ENCODE assay signal across 18 cellular contexts in the genomic region with DNA sequence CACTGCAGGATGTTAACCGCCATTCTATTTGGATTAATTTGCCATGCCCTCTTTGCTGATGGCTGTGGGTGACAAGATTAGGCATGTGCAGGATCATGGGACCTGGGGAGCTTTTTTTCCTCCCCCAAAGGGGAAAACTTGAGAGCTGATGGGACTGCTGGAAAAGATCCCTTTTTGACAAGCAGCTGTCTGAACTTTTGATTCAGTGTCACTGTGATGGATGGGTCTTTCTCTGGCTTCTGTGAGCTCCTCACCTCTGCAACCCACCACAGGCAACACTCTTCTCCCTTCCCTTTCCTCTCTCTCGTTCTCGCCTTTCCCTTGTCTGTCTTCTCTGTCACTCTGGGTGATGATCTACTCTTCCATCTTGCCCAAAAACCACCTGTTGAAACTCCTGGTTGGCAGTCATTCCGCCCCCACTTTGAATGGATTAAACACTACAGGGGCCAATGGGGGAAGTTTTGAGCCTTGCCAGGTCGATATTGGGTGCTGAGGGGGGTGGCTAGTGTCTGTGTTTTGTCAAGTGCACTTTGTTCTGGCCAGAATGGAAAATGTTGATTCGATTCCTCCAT. TPM values are rescaled to one million over a fixed set of nuclear protein-coding genes. Genes with fewer than 3 reads are reported as not detected.
DNase-seq lines count a peak whose midpoint lies in the region; ATAC-seq and TF ChIP-seq lines count a peak whose summit lies in the region.
"Had no signal": no experiment of that assay in that cellular context is flagged by ENCODE, and none has a peak within 500 bp of the region (broad histone marks: within the 10 kb centered on the region; RNA-seq: fewer than 3 reads in every experiment).

No MANE protein-coding gene starts in this region.

- no peak for DNase-seq in activated naive CD4-positive, alpha-beta T cell treated with anti-CD3 and anti-CD28 coated beads, Interleukin-2, amount 10 ng/mL, durations not matched to agents 7 days and 5 days
- DNase-seq in PC-3 (no peak), epithelial cell of prostate (ENCODE audit: low read depth, low spot score) (no peak), suprapubic skin (ENCODE audit: low spot score in 2 of 2) (peak in 1 of 2 donors; percentile 25), Karpas-422 (no peak), esophagus muscularis mucosa (ENCODE audit: extremely low spot score) (no peak)
- DNase-seq: KG1; NCI-H1105 treated with DMSO at 0.1 percent for 48 hours; NCI-H2029 treated with DMSO at 0.1 percent for 48 hours; NCI-H226; NCI-H510A treated with DMSO at 0.1 percent for 48 hours; NCI-H774; NK-92 treated with Interleukin-12 subunit alpha and Interleukin-12 subunit beta, amount 100 ng/mL, for 24 hours had no signal

- H3K4me1 ChIP-seq in PC-3 (ENCODE audit: insufficient read depth, low read length), result peaks cover 40% of the 10 kb centered on the region
- peaks cover 24% of the 10 kb centered on the region for H3K4me1 ChIP-seq in suprapubic skin
- H3K4me1 ChIP-seq in Karpas-422 (ENCODE audit: low read length), result peaks cover 19% of the 10 kb centered on the region
- H3K4me1 ChIP-seq in esophagus muscularis mucosa, result peaks cover 20 to 24% (median 23%) of the 10 kb centered on the region in 4 donors

- no peaks in the 10 kb centered on the region for H3K36me3 Mint-ChIP-seq in activated naive CD4-positive, alpha-beta T cell treated with anti-CD3 and anti-CD28 coated beads, Interleukin-2, amount 50 U/mL, for 24 hours
- peaks cover 12% of the 10 kb centered on the region for H3K36me3 Mint-ChIP-seq in activated naive CD4-positive, alpha-beta T cell treated with anti-CD3 and anti-CD28 coated beads, Interleukin-2, amount 10 ng/mL, durations not matched to agents 7 days and 5 days

- no TSS peak for BruUV-seq in PC-3 (replicated peaks; lab: Mats Ljungman, UMichigan)

- no peak for TF ChIP-seq EP300 in suprapubic skin (IDR thresholded peaks at IDR 0.05)
- TF ChIP-seq EP300 in esophagus muscularis mucosa (IDR thresholded peaks at IDR 0.05), result no peak

- H3K27me3 ChIP-seq in PC-3 (ENCODE audit: low read length) (no peaks in the 10 kb centered on the region), suprapubic skin (no peaks in the 10 kb centered on the region), Karpas-422 (ENCODE audit: low read length) (no peaks in the 10 kb centered on the region; the same call in 1 of the 2 replicates), esophagus muscularis mucosa (no peaks in the 10 kb centered on the region)
- H3K27me3 ChIP-seq: Peyer's patch, SJSA1 had no signal

- POLR2A ChIA-PET in PC-3 (lab: Charles Lee; ENCODE audit: unreplicated experiment), result no interaction called here

- peaks cover 24% of the 10 kb centered on the region for H3K79me2 ChIP-seq in PC-3 (ENCODE audit: low read length)
- peaks cover 18% of the 10 kb centered on the region for H3K79me2 ChIP-seq in Karpas-422 (ENCODE audit: low read length)

- no peak overlapping the region for H3K4me2 ChIP-seq in PC-3 (ENCODE audit: low read length)
- H3K4me2 ChIP-seq in Karpas-422 (ENCODE audit: low read depth, low read length, poor library complexity, severe bottlenecking), result no peak overlapping the region

- H3K9me3 Mint-ChIP-seq in activated naive CD4-positive, alpha-beta T cell treated with anti-CD3 and anti-CD28 coated beads, Interleukin-2, amount 50 U/mL, for 24 hours, result no peaks in the 10 kb centered on the region
- peaks cover 4% of the 10 kb centered on the region for H3K9me3 Mint-ChIP-seq in activated naive CD4-positive, alpha-beta T cell treated with anti-CD3 and anti-CD28 coated beads, Interleukin-2, amount 10 ng/mL, durations not matched to agents 7 days and 5 days

- TF ChIP-seq CTCF in PC-3 (conservative IDR thresholded peaks at IDR 0.05; ENCODE audit: low read depth, low read length) (no peak), suprapubic skin (IDR thresholded peaks at IDR 0.05) (no peak), esophagus muscularis mucosa (IDR thresholded peaks at IDR 0.05) (no peak)

- H3F3A ChIP-seq in PC-3 (ENCODE audit: low read length, unreplicated experiment), result no peaks in the 10 kb centered on the region

- intact Hi-C loops in PC-3 (cut with micrococcal nuclease), result no loop called here
- intact Hi-C loops in esophagus muscularis mucosa (cut with DNase I), result no loop called here

- H2AFZ ChIP-seq in PC-3 (ENCODE audit: low read length), result no peak overlapping the region
- H2AFZ ChIP-seq in Karpas-422 (ENCODE audit: low read length), result no peak overlapping the region

- H3K9ac ChIP-seq in PC-3 (ENCODE audit: low read length) (no peak overlapping the region), Karpas-422 (ENCODE audit: low read length) (no peak overlapping the region)

- 86% methylated on average over 6 of the region's 6 CpGs for WGBS in suprapubic skin
- whole genome bisulfite sequencing in esophagus muscularis mucosa, result 73% methylated on average over 6 of the region's 6 CpGs

- no peak for ATAC-seq in PC-3
- ATAC-seq: Right ventricle myocardium inferior had no signal

- H3K9me2 ChIP-seq in PC-3 (replicated peaks; ENCODE audit: low read length), result no peaks in the 10 kb centered on the region
- no peaks in the 10 kb centered on the region for H3K9me2 ChIP-seq in Karpas-422 (replicated peaks; ENCODE audit: insufficient read depth, low read length)

- no peak overlapping the region for H3K4me3 Mint-ChIP-seq in activated naive CD4-positive, alpha-beta T cell treated with anti-CD3 and anti-CD28 coated beads, Interleukin-2, amount 50 U/mL, for 24 hours
- no peak overlapping the region for H3K4me3 Mint-ChIP-seq in activated naive CD4-positive, alpha-beta T cell treated with anti-CD3 and anti-CD28 coated beads, Interleukin-2, amount 10 ng/mL, durations not matched to agents 7 days and 5 days

- peaks cover 3% of the 10 kb centered on the region for H3K36me3 ChIP-seq in PC-3 (ENCODE audit: low read depth, low read length)
- H3K36me3 ChIP-seq in suprapubic skin, result no peaks in the 10 kb centered on the region
- no peaks in the 10 kb centered on the region for H3K36me3 ChIP-seq in Karpas-422 (ENCODE audit: insufficient read depth, low read length)
- peaks cover 0 to 3% (median 0%) of the 10 kb centered on the region in 4 donors for H3K36me3 ChIP-seq in esophagus muscularis mucosa
- H3K36me3 ChIP-seq: Peyer's patch had no signal

- H3K4me1 Mint-ChIP-seq in activated naive CD4-positive, alpha-beta T cell treated with anti-CD3 and anti-CD28 coated beads, Interleukin-2, amount 50 U/mL, for 24 hours, result peaks cover 23% of the 10 kb centered on the region
- peaks cover 25% of the 10 kb centered on the region for H3K4me1 Mint-ChIP-seq in activated naive CD4-positive, alpha-beta T cell treated with anti-CD3 and anti-CD28 coated beads, Interleukin-2, amount 10 ng/mL, durations not matched to agents 7 days and 5 days

- H3K27ac Mint-ChIP-seq in activated naive CD4-positive, alpha-beta T cell treated with anti-CD3 and anti-CD28 coated beads, Interleukin-2, amount 50 U/mL, for 24 hours, result peak overlapping the region; percentile 26
- H3K27ac Mint-ChIP-seq in activated naive CD4-positive, alpha-beta T cell treated with anti-CD3 and anti-CD28 coated beads, Interleukin-2, amount 10 ng/mL, durations not matched to agents 7 days and 5 days, result no peak overlapping the region

- H3K9me3 ChIP-seq in PC-3 (ENCODE audit: low read length), result peaks cover 30% of the 10 kb centered on the region
- H3K9me3 ChIP-seq in suprapubic skin, result no peaks in the 10 kb centered on the region
- H3K9me3 ChIP-seq in Karpas-422 (ENCODE audit: low read length), result peaks cover 8% of the 10 kb centered on the region
- H3K9me3 ChIP-seq in esophagus muscularis mucosa, result no peaks in the 10 kb centered on the region
- H3K9me3 ChIP-seq: Peyer's patch, SJSA1 had no signal

- CTCF ChIA-PET in activated naive CD4-positive, alpha-beta T cell treated with anti-CD3 and anti-CD28 coated beads, Interleukin-2, amount 10 ng/mL, durations not matched to agents 7 days and 5 days (lab: Charles Lee), result no interaction called here
- CTCF ChIA-PET in PC-3 (lab: Charles Lee), result no interaction called here

- peaks cover 6% of the 10 kb centered on the region; the same call in 1 of the 2 replicates for H4K20me1 ChIP-seq in PC-3 (ENCODE audit: low read length)
- H4K20me1 ChIP-seq in Karpas-422 (ENCODE audit: insufficient read depth, low read depth, low read length), result peaks cover 7% of the 10 kb centered on the region; the same call in 1 of the 2 replicates

- H3K4me3 ChIP-seq in PC-3 (ENCODE audit: low read length) (no peak overlapping the region), suprapubic skin (no peak overlapping the region), Karpas-422 (ENCODE audit: low read length) (no peak overlapping the region), esophagus muscularis mucosa (no peak overlapping the region)
- H3K4me3 ChIP-seq: Peyer's patch, SJSA1 had no signal

- peaks cover 3% of the 10 kb centered on the region for H3K27me3 Mint-ChIP-seq in activated naive CD4-positive, alpha-beta T cell treated with anti-CD3 and anti-CD28 coated beads, Interleukin-2, amount 50 U/mL, for 24 hours
- peaks cover 30% of the 10 kb centered on the region for H3K27me3 Mint-ChIP-seq in activated naive CD4-positive, alpha-beta T cell treated with anti-CD3 and anti-CD28 coated beads, Interleukin-2, amount 10 ng/mL, durations not matched to agents 7 days and 5 days

- TF ChIP-seq POLR2A in suprapubic skin (IDR thresholded peaks at IDR 0.05), result no peak
- TF ChIP-seq POLR2A in esophagus muscularis mucosa (IDR thresholded peaks at IDR 0.05; ENCODE audit: low read depth), result no peak

- peak overlapping the region; percentile 72 for H3K27ac ChIP-seq in PC-3 (ENCODE audit: low read length)
- H3K27ac ChIP-seq in epithelial cell of prostate, result peak overlapping the region; percentile 91
- H3K27ac ChIP-seq in suprapubic skin, result peak overlapping the region; percentile 12
- H3K27ac ChIP-seq in Karpas-422 (ENCODE audit: low read length), result no peak overlapping the region
- H3K27ac ChIP-seq in esophagus muscularis mucosa (replicated peaks in 1 of 4), result no peak overlapping the region
- H3K27ac ChIP-seq: C4-2B, Peyer's patch, SJSA1 had no signal

RNA-seq across cellular contexts. Expression of a gene that starts 3.1 kb away (rescaled TPM):
- total RNA-seq in PC-3 (2014; rRNA removed) (191 and 220 TPM in 2 replicates), suprapubic skin (10 to 100 TPM; 21.8 to 37.4 (median 30.1) TPM), esophagus muscularis mucosa (10 to 100 TPM; 21.2 to 33.7 (median 27.0) TPM)
- 22.7 and 27.6 TPM in 2 replicates for total RNA-seq in Karpas-422 (2014; rRNA removed; shearing (Covaris generic); ENCODE audit: low replicate concordance)

RNA-seq across cellular contexts. Expression of a gene that starts 11.3 kb away (rescaled TPM):
- 18.6 and 21.0 TPM in 2 replicates for total RNA-seq in PC-3 (2014; rRNA removed)
- 10 to 100 TPM; 15.7 to 38.1 (median 23.5) TPM for total RNA-seq in suprapubic skin
- total RNA-seq in Karpas-422 (2014; rRNA removed; shearing (Covaris generic); ENCODE audit: low replicate concordance), result not detected in 2 replicates
- total RNA-seq in esophagus muscularis mucosa, result 100 to 1,000 TPM in 1 of 4 donors, 10 to 100 TPM in 3; 31.1 to 115 (median 70.4) TPM

RNA-seq across cellular contexts. Expression of a gene that starts 32.9 kb away (rescaled TPM):
- 72.4 and 121 TPM in 2 replicates for total RNA-seq in PC-3 (2014; rRNA removed)
- total RNA-seq in suprapubic skin, result 100 to 1,000 TPM in 2 of 4 donors, 10 to 100 TPM in 2; 70.2 to 162 (median 105) TPM
- 23.7 and 39.5 TPM in 2 replicates for total RNA-seq in Karpas-422 (2014; rRNA removed; shearing (Covaris generic); ENCODE audit: low replicate concordance)
- 100 to 1,000 TPM; 106 to 284 (median 197) TPM for total RNA-seq in esophagus muscularis mucosa

Comparison
In these comparisons a context has a peak if more than half of its experiments do, and no peak if none do; other contexts are left out.
1. H3K27ac ChIP-seq: peak in PC-3 (single experiment), epithelial cell of prostate (single experiment) and suprapubic skin (single experiment); none in Karpas-422 (single experiment) and esophagus muscularis mucosa (0 of 4).
2. RNA of a gene that starts 11.3 kb away (total RNA-seq): 31.1 to 115 TPM in esophagus muscularis mucosa, 15.7 to 38.1 TPM in suprapubic skin and 18.6 to 21.0 TPM in PC-3; not detected in Karpas-422; every median in the first group is over 10 times any median in the second.